ENCODE assay signal across 1 cellular context in genomic region chr11:44899959-44900358, GRCh38.
TF ChIP-seq lines count a peak whose summit lies in the region.

No MANE protein-coding gene starts in this region.

TF ChIP-seq in HepG2, 621 proteins besides CTCF, POLR2A, EP300 and RAD21:
- no peak for TF ChIP-seq KDM3A (CRISPR knock-in tag; IDR thresholded peaks at IDR 0.05; ENCODE audit: low read depth)
- peak; percentile 73 for TF ChIP-seq NFYC (CRISPR knock-in tag; IDR thresholded peaks at IDR 0.05)
- TF ChIP-seq ZNF619 (CRISPR knock-in tag; IDR thresholded peaks at IDR 0.05), result no peak
- peak; percentile 71 for TF ChIP-seq NFYB (CRISPR knock-in tag; IDR thresholded peaks at IDR 0.05)
- peak; percentile 43 for TF ChIP-seq SP2 (CRISPR knock-in tag; IDR thresholded peaks at IDR 0.05)
- TF ChIP-seq PBX2 (CRISPR knock-in tag; IDR thresholded peaks at IDR 0.05), result peak; percentile 58; the same call in 1 of the 2 replicates
